Comparison of ENCODE assay signal across 1 cellular context in the genomic region with DNA sequence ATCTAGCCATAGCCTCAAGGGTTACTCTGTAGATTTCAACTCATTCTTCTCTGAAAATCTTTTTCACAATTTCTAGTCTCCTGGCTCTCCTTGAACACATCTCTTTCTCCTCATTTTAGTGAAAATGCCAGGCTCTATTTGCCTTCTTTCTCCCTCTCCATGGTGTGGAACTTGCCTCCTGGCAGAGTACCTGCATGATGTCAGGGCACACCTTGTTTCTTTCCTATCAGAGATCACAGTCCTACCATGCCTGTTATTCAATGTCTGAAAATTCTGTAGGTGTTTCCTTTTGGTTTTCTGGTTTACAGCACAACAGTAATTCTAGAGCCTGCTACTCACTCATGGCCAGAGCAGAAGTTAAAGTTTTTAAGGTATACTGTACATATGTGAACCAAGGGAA.
TF ChIP-seq lines count a peak whose summit lies in the region.

No MANE protein-coding gene starts in this region.

TF ChIP-seq in IMR-90, 13 proteins besides CTCF, POLR2A, EP300 and RAD21:
- TF ChIP-seq CEBPB (IDR thresholded peaks at IDR 0.05; ENCODE audit: low read depth, low read length) = no peak
- TF ChIP-seq, protein P1, sequence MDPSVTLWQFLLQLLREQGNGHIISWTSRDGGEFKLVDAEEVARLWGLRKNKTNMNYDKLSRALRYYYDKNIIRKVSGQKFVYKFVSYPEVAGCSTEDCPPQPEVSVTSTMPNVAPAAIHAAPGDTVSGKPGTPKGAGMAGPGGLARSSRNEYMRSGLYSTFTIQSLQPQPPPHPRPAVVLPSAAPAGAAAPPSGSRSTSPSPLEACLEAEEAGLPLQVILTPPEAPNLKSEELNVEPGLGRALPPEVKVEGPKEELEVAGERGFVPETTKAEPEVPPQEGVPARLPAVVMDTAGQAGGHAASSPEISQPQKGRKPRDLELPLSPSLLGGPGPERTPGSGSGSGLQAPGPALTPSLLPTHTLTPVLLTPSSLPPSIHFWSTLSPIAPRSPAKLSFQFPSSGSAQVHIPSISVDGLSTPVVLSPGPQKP (IDR thresholded peaks at IDR 0.05; ENCODE audit: borderline replicate concordance, low read depth, low read length) = no peak
